Comparison of ENCODE assay signal across 10 cellular contexts in genomic region chr1:167904641-167905040, GRCh38. TPM values are rescaled to one million over a fixed set of nuclear protein-coding genes. Genes with fewer than 3 reads are reported as not detected.
A peak's percentile ranks its signal among the peaks of the same experiment; 100 is the strongest.
DNase-seq lines count a peak whose midpoint lies in the region; ATAC-seq and TF ChIP-seq lines count a peak whose summit lies in the region.
"Had no signal": no experiment of that assay in that cellular context is flagged by ENCODE, and none has a peak within 500 bp of the region (broad histone marks: within the 10 kb centered on the region; RNA-seq: fewer than 3 reads in every experiment).

No MANE protein-coding gene starts in this region.

- peaks cover 16% of the 10 kb centered on the region for H3K9me3 Mint-ChIP-seq in WTC11

- H3K4me3 Mint-ChIP-seq in WTC11 = no peak overlapping the region
- H3K4me3 Mint-ChIP-seq: activated B cell treated with CpG ODN at 0.5 μM for 24 hours had no signal

- ATAC-seq in WTC11 (peak; percentile 72), left lobe of liver (peak; percentile 68), HG03097 (IDR thresholded peaks at IDR 0.05; ENCODE audit: low FRiP score, unreplicated experiment) (no peak)

- H3K27ac Mint-ChIP-seq in WTC11 = peak overlapping the region; percentile 9; the same call in 1 of the 2 replicates
- H3K27ac Mint-ChIP-seq: activated B cell treated with CpG ODN at 0.5 μM for 24 hours had no signal

- no peak for TF ChIP-seq CTCF in HL-60 (IDR thresholded peaks at IDR 0.05; ENCODE audit: insufficient read depth, low read length)
- no peak for TF ChIP-seq CTCF in WTC11 (IDR thresholded peaks at IDR 0.05)

- H3K27ac ChIP-seq in HL-60 (replicated peaks) = peak overlapping the region; percentile 58

- no peak overlapping the region for H3K4me3 ChIP-seq in HL-60 (replicated peaks; ENCODE audit: insufficient read depth, low read length)

- peak; percentile 49 for DNase-seq in ACHN
- DNase-seq in HL-60 (ENCODE audit: low read depth in 1 of 2, low spot score in 1 of 2) = no peak
- no peak for DNase-seq in WTC11 (ENCODE audit: low spot score)
- DNase-seq in left lobe of liver (ENCODE audit: low spot score) = no peak
- no peak for DNase-seq in mucosa of gallbladder (ENCODE audit: low spot score)
- no peak for DNase-seq in activated T-cell treated with anti-CD3 and anti-CD28 coated beads for 4 hours
- DNase-seq in activated effector memory CD4-positive, alpha-beta T cell treated with Interleukin-2 at 50 U/mL for 16 hours = no peak
- DNase-seq: activated B cell treated with CpG ODN at 0.5 μM for 24 hours, Caco-2 had no signal

- peaks cover 13% of the 10 kb centered on the region for H3K36me3 Mint-ChIP-seq in WTC11

- CTCF ChIA-PET in WTC11 (lab: Charles Lee) = interaction anchor here (0.6 to 1.4 kb wide), 6 partner anchors 13 to 178 kb away, joined by 3 to 7 read pairs (median 3); no protein-coding TSS in a partner anchor

- H3K4me1 Mint-ChIP-seq in WTC11 = peaks cover 22% of the 10 kb centered on the region

- POLR2A ChIA-PET in WTC11 (lab: Charles Lee) = interaction anchor here (1.0 kb wide), 1 partner anchor 9 kb away, joined by 4 read pairs; the partner anchor contains the start of gene ADCY10

- H3K27me3 ChIP-seq in HL-60 (ENCODE audit: insufficient read depth, poor library complexity, severe bottlenecking) = no peaks in the 10 kb centered on the region

- no peaks in the 10 kb centered on the region for H3K27me3 Mint-ChIP-seq in WTC11 (ENCODE audit: low read depth)
- H3K27me3 Mint-ChIP-seq: activated B cell treated with CpG ODN at 0.5 μM for 24 hours had no signal

- in situ Hi-C loops in ACHN (cut with HindIII; ENCODE audit: low pct_ligation_motif_present, low pct_unique_long_range_greater_than_20kb, low sequenced_read_pairs) = no loop called here

TF ChIP-seq in WTC11, 78 proteins besides CTCF, POLR2A, EP300 and RAD21:
- TF ChIP-seq ZNF416 (CRISPR knock-in tag; IDR thresholded peaks at IDR 0.05) (no peak), ATF3 (CRISPR knock-in tag; conservative IDR thresholded peaks at IDR 0.05) (no peak), ZNF138 (CRISPR knock-in tag; conservative IDR thresholded peaks at IDR 0.05) (no peak), ZNF121 (CRISPR knock-in tag; IDR thresholded peaks at IDR 0.05) (no peak), JUN (CRISPR knock-in tag; IDR thresholded peaks at IDR 0.05) (no peak)

RNA-seq across cellular contexts. Expression of gene ADCY10, which starts 9.3 kb away (rescaled TPM):
- total RNA-seq in WTC11 (2021) (0.07 to 0.34 TPM in 2 of 3 replicates, not detected in the other), left lobe of liver (5.5 TPM), mucosa of gallbladder (0.81 TPM)

RNA-seq across cellular contexts. Expression of gene DCAF6, which starts 31.8 kb away (rescaled TPM):
- total RNA-seq in WTC11 (2021) = 13.5 to 17.4 TPM (median 16.1 TPM) in 3 replicates
- total RNA-seq in left lobe of liver = 49.0 TPM
- 63.9 TPM for total RNA-seq in mucosa of gallbladder

RNA-seq across cellular contexts. Expression of gene MPC2, which starts 32.2 kb away (rescaled TPM):
- total RNA-seq in WTC11 (2021) (35.2 to 42.8 TPM (median 36.9 TPM) in 3 replicates), left lobe of liver (158 TPM), mucosa of gallbladder (212 TPM)
